Comparison of ENCODE assay signal across 16 cellular contexts in the genomic region with DNA sequence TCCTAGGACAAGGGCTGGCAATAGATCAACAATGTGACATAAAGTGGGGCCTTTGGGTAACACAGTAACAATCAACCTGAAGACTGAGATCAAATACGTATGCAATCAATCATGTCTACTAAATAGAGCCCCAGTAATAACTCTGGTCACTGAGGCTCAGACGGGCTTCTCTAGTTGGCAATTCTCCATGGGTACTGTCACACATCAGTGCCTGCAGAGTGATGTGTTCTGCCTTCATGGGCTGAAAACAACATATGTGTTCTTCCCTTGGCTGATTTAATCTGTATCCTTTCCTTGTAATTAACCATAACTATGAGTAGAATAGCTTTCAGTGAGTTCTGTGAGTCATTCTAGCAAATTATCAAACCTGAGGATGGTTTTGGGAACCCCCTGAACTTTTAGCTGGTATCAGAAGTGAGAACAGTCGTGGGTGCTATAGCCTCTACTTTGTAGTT.
DNase-seq lines count a peak whose midpoint lies in the region; ATAC-seq, FAIRE-seq and TF ChIP-seq lines count a peak whose summit lies in the region.
"Had no signal": no experiment of that assay in that cellular context is flagged by ENCODE, and none has a peak within 500 bp of the region (broad histone marks: within the 10 kb centered on the region; RNA-seq: fewer than 3 reads in every experiment).

No MANE protein-coding gene starts in this region.

- H3K4me3 Mint-ChIP-seq in stimulated activated effector memory CD8-positive, alpha-beta T cell treated with anti-CD3 and anti-CD28 coated beads, Interleukin-12 subunit alpha, Interleukin-12 subunit beta, amount 100 ng/mL, for 72 hours, result no peak overlapping the region
- H3K4me3 Mint-ChIP-seq: activated CD4-positive, alpha-beta T cell treated with anti-CD3 and anti-CD28 coated beads, Interleukin-2, amount 10 ng/mL, durations not matched to agents 7 days and 5 days; central memory CD8-positive, alpha-beta T cell; type B pancreatic cell had no signal

- H4K20me1 ChIP-seq in hepatocyte (ENCODE audit: insufficient read depth, poor library complexity, severe bottlenecking), result no peaks in the 10 kb centered on the region

- FAIRE-seq in D721Med (lab: Jason Lieb, UNC), result no peak
- FAIRE-seq: A204.1 had no signal

- no peaks in the 10 kb centered on the region for H3K27me3 ChIP-seq in hepatocyte
- H3K27me3 ChIP-seq: neutrophil had no signal

- intact Hi-C loops in left cardiac atrium (cut with DNase I), result no loop called here

- H3K9me3 Mint-ChIP-seq in stimulated activated effector memory CD8-positive, alpha-beta T cell treated with anti-CD3 and anti-CD28 coated beads, Interleukin-12 subunit alpha, Interleukin-12 subunit beta, amount 100 ng/mL, for 72 hours, result no peaks in the 10 kb centered on the region
- H3K9me3 Mint-ChIP-seq: activated CD4-positive, alpha-beta T cell treated with anti-CD3 and anti-CD28 coated beads, Interleukin-2, amount 10 ng/mL, durations not matched to agents 7 days and 5 days; central memory CD8-positive, alpha-beta T cell had no signal

- no peaks in the 10 kb centered on the region for H3K36me3 Mint-ChIP-seq in stimulated activated effector memory CD8-positive, alpha-beta T cell treated with anti-CD3 and anti-CD28 coated beads, Interleukin-12 subunit alpha, Interleukin-12 subunit beta, amount 100 ng/mL, for 72 hours
- H3K36me3 Mint-ChIP-seq: type B pancreatic cell had no signal

- H3K79me2 ChIP-seq in hepatocyte, result no peaks in the 10 kb centered on the region

- peaks cover 10% of the 10 kb centered on the region for H3K4me1 Mint-ChIP-seq in stimulated activated effector memory CD8-positive, alpha-beta T cell treated with anti-CD3 and anti-CD28 coated beads, Interleukin-12 subunit alpha, Interleukin-12 subunit beta, amount 100 ng/mL, for 72 hours
- H3K4me1 Mint-ChIP-seq: activated CD4-positive, alpha-beta T cell treated with anti-CD3 and anti-CD28 coated beads, Interleukin-2, amount 10 ng/mL, durations not matched to agents 7 days and 5 days; central memory CD8-positive, alpha-beta T cell had no signal

- peak; percentile 0 for DNase-seq in NCI-H345 (lab: John Stamatoyannopoulos, UW)
- no peak for DNase-seq in NCI-H345 treated with DMSO at 0.1 percent for 48 hours (lab: John Stamatoyannopoulos, UW; ENCODE audit: unreplicated experiment)
- DNase-seq in stimulated activated effector memory CD8-positive, alpha-beta T cell treated with anti-CD3 and anti-CD28 coated beads, Interleukin-12 subunit alpha, Interleukin-12 subunit beta, amount 100 ng/mL, for 72 hours (ENCODE audit: low spot score in 2 of 2), result no peak
- DNase-seq in D721Med (ENCODE audit: insufficient read length, low spot score), result no peak
- no peak for DNase-seq in hepatocyte (ENCODE audit: low spot score)
- DNase-seq in left cardiac atrium, result no peak
- DNase-seq: activated CD4-positive, alpha-beta T cell treated with anti-CD3 and anti-CD28 coated beads, Interleukin-2, amount 10 ng/mL, durations not matched to agents 7 days and 5 days; activated naive CD4-positive, alpha-beta T cell treated with Interleukin-2 at 50 U/mL for 16 hours; lower lobe of right lung had no signal

- no peak overlapping the region for H3K27ac ChIP-seq in hepatocyte
- H3K27ac ChIP-seq: epithelial cell of prostate, lower lobe of right lung, neutrophil had no signal

- ATAC-seq in HG02588 (IDR thresholded peaks at IDR 0.05; ENCODE audit: unreplicated experiment) (peak; percentile 91), HG03442 (IDR thresholded peaks at IDR 0.05; ENCODE audit: unreplicated experiment) (peak; percentile 77), left cardiac atrium (no peak)
- peak; percentile 82 for ATAC-seq in stimulated activated effector memory CD8-positive, alpha-beta T cell treated with anti-CD3 and anti-CD28 coated beads, Interleukin-12 subunit alpha, Interleukin-12 subunit beta, amount 100 ng/mL, for 72 hours
- ATAC-seq: lower lobe of right lung had no signal

- H3K36me3 ChIP-seq in hepatocyte (replicated peaks; ENCODE audit: insufficient read depth, low read depth), result no peaks in the 10 kb centered on the region
- H3K36me3 ChIP-seq: lower lobe of right lung, neutrophil had no signal

- no peak overlapping the region for H2AFZ ChIP-seq in hepatocyte

- no peak overlapping the region for H3K27ac Mint-ChIP-seq in stimulated activated effector memory CD8-positive, alpha-beta T cell treated with anti-CD3 and anti-CD28 coated beads, Interleukin-12 subunit alpha, Interleukin-12 subunit beta, amount 100 ng/mL, for 72 hours
- H3K27ac Mint-ChIP-seq: activated CD4-positive, alpha-beta T cell treated with anti-CD3 and anti-CD28 coated beads, Interleukin-2, amount 10 ng/mL, durations not matched to agents 7 days and 5 days; type B pancreatic cell had no signal

- H3K9me2 ChIP-seq in hepatocyte (replicated peaks; ENCODE audit: insufficient read depth), result no peaks in the 10 kb centered on the region

- no peak overlapping the region for H3K4me2 ChIP-seq in hepatocyte

- TF ChIP-seq CTCF in D721Med (IDR thresholded peaks at IDR 0.05; ENCODE audit: insufficient read depth, missing control alignments) (no peak), hepatocyte (IDR thresholded peaks at IDR 0.05; ENCODE audit: poor library complexity) (no peak)

- no peak overlapping the region for H3K4me3 ChIP-seq in hepatocyte
- H3K4me3 ChIP-seq: lower lobe of right lung had no signal

- peaks cover 11% of the 10 kb centered on the region for H3K4me1 ChIP-seq in hepatocyte (ENCODE audit: insufficient read depth)

- WGBS in hepatocyte (ENCODE audit: low lambda C conversion rate, missing lambda C conversion rate), result 90% methylated on average over 3 of the region's 3 CpGs

- H3K9me3 ChIP-seq in hepatocyte (ENCODE audit: low read depth), result no peaks in the 10 kb centered on the region
- H3K9me3 ChIP-seq: lower lobe of right lung, neutrophil had no signal

Comparison
In these comparisons a context has a peak if more than half of its experiments do, and no peak if none do; other contexts are left out.
1. ATAC-seq: peak in HG02588 (single experiment), HG03442 (single experiment) and stimulated activated effector memory CD8-positive, alpha-beta T cell treated with anti-CD3 and anti-CD28 coated beads, Interleukin-12 subunit alpha, Interleukin-12 subunit beta, amount 100 ng/mL, for 72 hours (single experiment); none in left cardiac atrium (0 of 2).